Comparison of ENCODE assay signal across 8 cellular contexts in genomic region chr2:35410431-35411061, GRCh38.
DNase-seq lines count a peak whose midpoint lies in the region; ATAC-seq and TF ChIP-seq lines count a peak whose summit lies in the region.

No MANE protein-coding gene starts in this region.

- POLR2A ChIA-PET in CD8-positive, alpha-beta T cell (lab: Charles Lee): no interaction called here

- H3K4me2 ChIP-seq in OCI-LY3 (ENCODE audit: low read length): no peak overlapping the region

- no peaks in the 10 kb centered on the region for H4K20me1 ChIP-seq in OCI-LY3 (ENCODE audit: insufficient read depth, low read length)

- intact Hi-C loops in CD8-positive, alpha-beta T cell (cut with DNase I, micrococcal nuclease): no loop called here

- H3K36me3 Mint-ChIP-seq in CD8-positive, alpha-beta T cell: no peaks in the 10 kb centered on the region

- H3K27me3 ChIP-seq in CD8-positive, alpha-beta T cell (ENCODE audit: insufficient read depth, low read length): no peaks in the 10 kb centered on the region
- no peaks in the 10 kb centered on the region for H3K27me3 ChIP-seq in OCI-LY3 (ENCODE audit: low read depth, low read length)

- H3K79me2 ChIP-seq in OCI-LY3 (ENCODE audit: low read length): no peaks in the 10 kb centered on the region

- H3K27ac Mint-ChIP-seq in CD8-positive, alpha-beta T cell: no peak overlapping the region

- no peaks in the 10 kb centered on the region for H3K4me1 Mint-ChIP-seq in CD8-positive, alpha-beta T cell (ENCODE audit: low read depth)

- peak in 3 of 7 experiments; percentile 7 to 19 (median 19) for DNase-seq in CD8-positive, alpha-beta T cell
- DNase-seq in anterior cingulate cortex (lab: John Stamatoyannopoulos, UW) (peak in 37 of 58 donors; percentile 1 to 70 (median 25)), hypothalamus (lab: John Stamatoyannopoulos, UW) (peak in 42 of 51 donors; percentile 2 to 79 (median 28)), GOT3 (lab: John Stamatoyannopoulos, UW) (no peak)
- peak; percentile 30 for DNase-seq in stimulated activated CD4-positive, alpha-beta T cell treated with anti-CD3 and anti-CD28 coated beads, Interleukin-1b, Interleukin-23, amount 100 ng/mL, for 48 hours

- no peak overlapping the region for H3K4me3 Mint-ChIP-seq in CD8-positive, alpha-beta T cell

- no peak overlapping the region for H3K27ac ChIP-seq in CD8-positive, alpha-beta T cell (ENCODE audit: low read depth, low read length)
- no peak overlapping the region for H3K27ac ChIP-seq in OCI-LY3 (ENCODE audit: low read length)

- H3K9me3 Mint-ChIP-seq in CD8-positive, alpha-beta T cell: no peaks in the 10 kb centered on the region

- CTCF ChIA-PET in CD8-positive, alpha-beta T cell (lab: Charles Lee): no interaction called here

- H3K4me3 ChIP-seq in CD8-positive, alpha-beta T cell (ENCODE audit: low read depth, low read length): no peak overlapping the region
- H3K4me3 ChIP-seq in OCI-LY3 (ENCODE audit: low read length): no peak overlapping the region

- H2AFZ ChIP-seq in OCI-LY3 (ENCODE audit: low read depth, low read length): no peak overlapping the region

- TF ChIP-seq CTCF in CD8-positive, alpha-beta T cell (IDR thresholded peaks at IDR 0.05): peak; percentile 58
- TF ChIP-seq CTCF in OCI-LY3 (IDR thresholded peaks at IDR 0.05; ENCODE audit: low read depth, low read length): peak; percentile 91

- H3K9me3 ChIP-seq in CD8-positive, alpha-beta T cell (ENCODE audit: low read length): no peaks in the 10 kb centered on the region
- H3K9me3 ChIP-seq in OCI-LY3 (ENCODE audit: insufficient read depth, low read length): no peaks in the 10 kb centered on the region

- no peaks in the 10 kb centered on the region for H3K36me3 ChIP-seq in CD8-positive, alpha-beta T cell (ENCODE audit: insufficient read depth, low read length)
- H3K36me3 ChIP-seq in OCI-LY3 (replicated peaks; ENCODE audit: low read depth, low read length): no peaks in the 10 kb centered on the region

- ATAC-seq in CD8-positive, alpha-beta T cell: no peak
- peak; percentile 69 for ATAC-seq in GM18858 (IDR thresholded peaks at IDR 0.05; ENCODE audit: unreplicated experiment)
- ATAC-seq in HG03103 (IDR thresholded peaks at IDR 0.05; ENCODE audit: low read depth, unreplicated experiment): peak; percentile 85

- H3K4me1 ChIP-seq in CD8-positive, alpha-beta T cell (ENCODE audit: insufficient read depth, low read length): no peaks in the 10 kb centered on the region
- H3K4me1 ChIP-seq in OCI-LY3 (ENCODE audit: low read length): no peaks in the 10 kb centered on the region

- no peak overlapping the region for H3K9ac ChIP-seq in OCI-LY3 (ENCODE audit: low read length)

- no peaks in the 10 kb centered on the region for H3K27me3 Mint-ChIP-seq in CD8-positive, alpha-beta T cell (ENCODE audit: low read depth)
